In the genomic region with DNA sequence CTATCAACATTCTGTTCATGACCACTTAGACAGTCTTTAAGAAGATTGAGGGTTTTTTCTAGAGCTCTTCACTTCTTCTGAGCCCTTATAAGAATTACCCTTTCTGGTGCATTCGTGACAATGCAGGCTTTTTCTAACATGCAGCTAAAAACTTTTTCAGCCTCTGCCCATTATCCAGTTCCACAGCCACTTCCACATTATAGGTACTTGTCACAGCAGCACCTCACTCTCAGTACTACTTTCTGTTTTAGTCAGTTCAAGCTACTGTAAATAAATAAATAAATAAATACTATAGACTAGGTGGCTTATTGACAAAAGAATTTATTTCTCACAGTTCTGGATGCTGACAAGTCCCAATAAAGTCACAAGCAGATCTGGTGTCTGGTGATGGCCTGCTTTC, we compare ENCODE assay signal across 14 cellular contexts.
DNase-seq lines count a peak whose midpoint lies in the region; ATAC-seq and TF ChIP-seq lines count a peak whose summit lies in the region.
"Had no signal": no experiment of that assay in that cellular context is flagged by ENCODE, and none has a peak within 500 bp of the region (broad histone marks: within the 10 kb centered on the region; RNA-seq: fewer than 3 reads in every experiment).

No MANE protein-coding gene starts in this region.

- no peaks in the 10 kb centered on the region for H3K4me1 ChIP-seq in Peyer's patch
- H3K4me1 ChIP-seq: uterus had no signal

- peak; percentile 72 for ATAC-seq in GM18502 (IDR thresholded peaks at IDR 0.05; ENCODE audit: poor library complexity, unreplicated experiment)
- ATAC-seq in GM19452 (IDR thresholded peaks at IDR 0.05; ENCODE audit: unreplicated experiment), result peak; percentile 78
- ATAC-seq in HG02678 (IDR thresholded peaks at IDR 0.05; ENCODE audit: unreplicated experiment), result peak; percentile 52
- ATAC-seq in HG03196 (IDR thresholded peaks at IDR 0.05; ENCODE audit: unreplicated experiment), result peak; percentile 63
- ATAC-seq: mucosa of descending colon; stimulated activated naive B cell treated with anti-CD40 and anti-IgM and Interleukin-4, amounts not matched to agents 10 μg/mL and 1 μg/mL and 100 μg/mL, for 72 hours had no signal

- no peaks in the 10 kb centered on the region for H3K27me3 ChIP-seq in Peyer's patch
- H3K27me3 ChIP-seq: dorsolateral prefrontal cortex, uterus had no signal

- no peak overlapping the region for H3K27ac ChIP-seq in Peyer's patch
- H3K27ac ChIP-seq: dorsolateral prefrontal cortex, uterus had no signal

- TF ChIP-seq POLR2A in Peyer's patch (IDR thresholded peaks at IDR 0.05), result no peak

- H3K4me3 ChIP-seq in Peyer's patch, result no peak overlapping the region
- H3K4me3 ChIP-seq: dorsolateral prefrontal cortex, mucosa of descending colon, uterus had no signal

- no peak for TF ChIP-seq CTCF in Peyer's patch (IDR thresholded peaks at IDR 0.05)

- no peaks in the 10 kb centered on the region for H3K36me3 ChIP-seq in Peyer's patch
- H3K36me3 ChIP-seq: uterus had no signal

- DNase-seq in Peyer's patch, result no peak
- DNase-seq in midbrain (lab: John Stamatoyannopoulos, UW), result no peak
- DNase-seq in activated CD8-positive, alpha-beta memory T cell treated with anti-CD3 and anti-CD28 coated beads, Interleukin-2, amount 50 U/mL, for 48 hours, result no peak
- no peak for DNase-seq in stimulated activated CD8-positive, alpha-beta memory T cell treated with anti-CD3 and anti-CD28 coated beads, Interleukin-4, amount 100 ng/mL, for 48 hours
- DNase-seq: ACHN; anterior cingulate cortex; dorsolateral prefrontal cortex; mucosa of descending colon; stimulated activated naive B cell treated with anti-CD40 and anti-IgM and Interleukin-4, amounts not matched to agents 10 μg/mL and 1 μg/mL and 100 μg/mL, for 72 hours; uterus had no signal

- H3K9me3 ChIP-seq in Peyer's patch, result no peaks in the 10 kb centered on the region
- H3K9me3 ChIP-seq: mucosa of descending colon, uterus had no signal
